11 cellular contexts compared by ENCODE assay signal in the genomic region with DNA sequence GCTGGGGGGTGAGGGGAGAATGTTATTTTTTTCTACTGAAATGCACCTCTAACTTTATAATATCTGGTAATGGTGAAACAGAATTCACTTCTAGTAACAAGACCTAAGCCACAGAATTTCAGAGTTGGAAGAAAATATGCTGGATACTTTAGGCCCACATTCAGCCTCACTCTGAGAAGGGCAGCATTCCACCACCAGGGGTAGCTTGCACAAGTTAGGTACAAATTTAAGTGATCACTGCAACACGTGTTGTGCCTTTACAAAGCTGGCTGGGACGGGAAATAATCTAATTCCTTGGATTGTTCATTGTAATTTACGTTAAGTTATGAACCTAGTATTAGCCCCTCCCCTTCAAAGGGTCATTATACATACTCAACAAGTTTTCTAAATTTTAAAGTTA.
DNase-seq lines count a peak whose midpoint lies in the region; ATAC-seq and TF ChIP-seq lines count a peak whose summit lies in the region.
"Had no signal": no experiment of that assay in that cellular context is flagged by ENCODE, and none has a peak within 500 bp of the region (broad histone marks: within the 10 kb centered on the region; RNA-seq: fewer than 3 reads in every experiment).

No MANE protein-coding gene starts in this region.

- H2AFZ ChIP-seq in Loucy (ENCODE audit: low read length), result no peak overlapping the region

- no peaks in the 10 kb centered on the region for H3K9me2 ChIP-seq in Loucy (replicated peaks; ENCODE audit: low read depth, low read length)

- H3K27ac Mint-ChIP-seq in endodermal cell, result no peak overlapping the region
- H3K27ac Mint-ChIP-seq: activated B cell treated with CpG ODN at 0.5 μM for 24 hours had no signal

- H2AK5ac ChIP-seq in mesendoderm (ENCODE audit: low read length), result no peak overlapping the region

- H3K4me3 ChIP-seq in Loucy (ENCODE audit: low read length, poor library complexity, severe bottlenecking), result no peak overlapping the region
- H3K4me3 ChIP-seq in endodermal cell (ENCODE audit: low read length), result no peak overlapping the region
- H3K4me3 ChIP-seq in mesendoderm (ENCODE audit: low read length), result no peak overlapping the region

- H3K36me3 ChIP-seq in Loucy (ENCODE audit: insufficient read depth, low read length) (no peaks in the 10 kb centered on the region), endodermal cell (ENCODE audit: control insufficient read depth, insufficient read depth, low read length) (no peaks in the 10 kb centered on the region), mesendoderm (ENCODE audit: control insufficient read depth, insufficient read depth, low read length) (no peaks in the 10 kb centered on the region)

- no peak overlapping the region for H4K8ac ChIP-seq in mesendoderm (ENCODE audit: low read depth, low read length)

- no peak overlapping the region for H3K4ac ChIP-seq in mesendoderm (ENCODE audit: low read depth, low read length)

- no peaks in the 10 kb centered on the region for H3K27me3 Mint-ChIP-seq in endodermal cell (ENCODE audit: insufficient read depth)

- H3K79me1 ChIP-seq in mesendoderm (ENCODE audit: low read length), result no peaks in the 10 kb centered on the region

- no peaks in the 10 kb centered on the region for H3K27me3 ChIP-seq in Loucy (ENCODE audit: insufficient read depth, low read length, poor library complexity, severe bottlenecking)
- H3K27me3 ChIP-seq in endodermal cell (ENCODE audit: control insufficient read depth, insufficient read depth, low read length, poor library complexity, severe bottlenecking), result no peaks in the 10 kb centered on the region
- no peaks in the 10 kb centered on the region for H3K27me3 ChIP-seq in mesendoderm (ENCODE audit: insufficient read depth, low read length, poor library complexity)

- peaks cover 7% of the 10 kb centered on the region for H3K9me3 Mint-ChIP-seq in endodermal cell
- H3K9me3 Mint-ChIP-seq: activated B cell treated with CpG ODN at 0.5 μM for 24 hours had no signal

- peaks cover 22% of the 10 kb centered on the region for H3K4me1 Mint-ChIP-seq in endodermal cell

- H3K9me3 ChIP-seq in Loucy (ENCODE audit: insufficient read depth, low read depth, low read length) (no peaks in the 10 kb centered on the region), endodermal cell (ENCODE audit: control insufficient read depth, low read length) (no peaks in the 10 kb centered on the region)

- no peaks in the 10 kb centered on the region for H3F3A ChIP-seq in Loucy (ENCODE audit: low read depth)

- peak; percentile 12 for DNase-seq in EL
- DNase-seq in endodermal cell, result peak; percentile 62
- peak; percentile 50 for DNase-seq in mesendoderm
- DNase-seq in mesenteric fat pad (ENCODE audit: low spot score), result no peak
- no peak for DNase-seq in NCI-H1417 treated with DMSO at 0.1 percent for 48 hours (lab: John Stamatoyannopoulos, UW)
- DNase-seq: activated B cell treated with CpG ODN at 0.5 μM for 24 hours, activated gamma-delta T cell, KG1 had no signal

- no peak overlapping the region for H3K23ac ChIP-seq in mesendoderm (ENCODE audit: low read length)

- no peak overlapping the region for H2BK5ac ChIP-seq in mesendoderm (ENCODE audit: low read length)

- no peak overlapping the region for H4K5ac ChIP-seq in mesendoderm (ENCODE audit: low read length)

- H3K27ac ChIP-seq in endodermal cell (ENCODE audit: low read depth, low read length), result no peak overlapping the region
- no peak overlapping the region for H3K27ac ChIP-seq in mesendoderm (ENCODE audit: low read depth, low read length)

- H3K9ac ChIP-seq in Loucy (ENCODE audit: low read depth, low read length, poor library complexity, severe bottlenecking) (no peak overlapping the region), endodermal cell (ENCODE audit: extremely low read depth, low read length, poor library complexity, severe bottlenecking) (no peak overlapping the region), mesendoderm (ENCODE audit: low read length) (no peak overlapping the region)

- H3K36me3 Mint-ChIP-seq in endodermal cell (ENCODE audit: low read depth), result peaks cover 6% of the 10 kb centered on the region

- TF ChIP-seq CTCF in Loucy (conservative IDR thresholded peaks at IDR 0.05; ENCODE audit: low read length) (peak; percentile 33; the same call in 1 of the 2 replicates), endodermal cell (conservative IDR thresholded peaks at IDR 0.05) (peak; percentile 80)

- H3K79me2 ChIP-seq in Loucy (ENCODE audit: insufficient read depth, low read length) (no peaks in the 10 kb centered on the region), mesendoderm (ENCODE audit: control insufficient read depth, insufficient read depth, low read length) (no peaks in the 10 kb centered on the region)

- no peak overlapping the region for H3K56ac ChIP-seq in mesendoderm (ENCODE audit: low read length)

- H3K4me1 ChIP-seq in Loucy (ENCODE audit: insufficient read depth, low read length, poor library complexity, severe bottlenecking) (no peaks in the 10 kb centered on the region), endodermal cell (ENCODE audit: control insufficient read depth, insufficient read depth, low read length) (peaks cover 4% of the 10 kb centered on the region), mesendoderm (ENCODE audit: control insufficient read depth, low read depth, low read length) (peaks cover 6% of the 10 kb centered on the region)

- ATAC-seq in GM21367 (IDR thresholded peaks at IDR 0.05; ENCODE audit: unreplicated experiment) (no peak), HG03342 (IDR thresholded peaks at IDR 0.05; ENCODE audit: unreplicated experiment) (no peak)

- H3K4me2 ChIP-seq in Loucy (ENCODE audit: low read depth, low read length, poor library complexity, severe bottlenecking), result no peak overlapping the region
- H3K4me2 ChIP-seq in mesendoderm (ENCODE audit: low read length), result no peak overlapping the region

- H2BK120ac ChIP-seq in mesendoderm (ENCODE audit: low read depth, low read length), result no peak overlapping the region

- H3K4me3 Mint-ChIP-seq in endodermal cell, result no peak overlapping the region
- H3K4me3 Mint-ChIP-seq: activated B cell treated with CpG ODN at 0.5 μM for 24 hours had no signal

- H2BK15ac ChIP-seq in mesendoderm (replicated peaks; ENCODE audit: low read depth), result no peak overlapping the region

- 60 to 83% methylated on average over 2 to 3 of the region's 3 CpGs for WGBS in endodermal cell (ENCODE audit: insufficient coverage in 1 of 2, insufficient read length in 1 of 2), 2 experiments
- no CpG with 5 or more reads among the region's 3 CpGs for WGBS in mesendoderm (ENCODE audit: extremely low coverage, insufficient coverage, low lambda C conversion rate)

- H4K20me1 ChIP-seq in Loucy (ENCODE audit: insufficient read depth, low read length, poor library complexity, severe bottlenecking), result no peaks in the 10 kb centered on the region

- no peak overlapping the region for H3K18ac ChIP-seq in mesendoderm (ENCODE audit: low read length)

Comparison
In these comparisons a context has a peak if more than half of its experiments do, and no peak if none do; other contexts are left out.
1. DNase-seq: peak in EL (single experiment), endodermal cell (single experiment) and mesendoderm (single experiment); none in mesenteric fat pad (single experiment) and NCI-H1417 treated with DMSO at 0.1 percent for 48 hours (single experiment).